In genomic region chr5:16727937-16728336, GRCh38 we compare ENCODE assay signal across 10 cellular contexts.
DNase-seq lines count a peak whose midpoint lies in the region; ATAC-seq and TF ChIP-seq lines count a peak whose summit lies in the region.
"Had no signal": no experiment of that assay in that cellular context is flagged by ENCODE, and none has a peak within 500 bp of the region (broad histone marks: within the 10 kb centered on the region; RNA-seq: fewer than 3 reads in every experiment).

No MANE protein-coding gene starts in this region.

- H3K36me3 ChIP-seq in psoas muscle (ENCODE audit: insufficient read depth in 1 of 2, low read depth in 1 of 2) = no peaks in the 10 kb centered on the region

- ATAC-seq in GM21723 (IDR thresholded peaks at IDR 0.05; ENCODE audit: unreplicated experiment) (peak; percentile 54), psoas muscle (peak in 3 of 4 donors; percentile 40 to 82 (median 67)), GM21381 (IDR thresholded peaks at IDR 0.05; ENCODE audit: unreplicated experiment) (no peak), natural killer cell (no peak)

- H3K36me3 Mint-ChIP-seq in natural killer cell = no peaks in the 10 kb centered on the region

- no peaks in the 10 kb centered on the region for H3K27me3 ChIP-seq in psoas muscle (ENCODE audit: insufficient read depth in 3 of 3, low read length in 2 of 3)
- H3K27me3 ChIP-seq: brain microvascular endothelial cell had no signal

- no peak overlapping the region for H3K4me3 Mint-ChIP-seq in natural killer cell

- no peak overlapping the region for H3K27ac Mint-ChIP-seq in natural killer cell

- no peaks in the 10 kb centered on the region for H3K9me3 ChIP-seq in psoas muscle

- no peak for TF ChIP-seq CTCF in fibroblast of villous mesenchyme (IDR thresholded peaks at IDR 0.05; ENCODE audit: insufficient read depth, low read depth, low read length)
- TF ChIP-seq CTCF in psoas muscle (IDR thresholded peaks at IDR 0.05) = no peak
- TF ChIP-seq CTCF in natural killer cell (IDR thresholded peaks at IDR 0.05) = no peak

- H3K27ac ChIP-seq in psoas muscle = no peak overlapping the region
- H3K27ac ChIP-seq: brain microvascular endothelial cell had no signal

- DNase-seq in NCI-H345 treated with DMSO at 0.1 percent for 48 hours (lab: John Stamatoyannopoulos, UW; ENCODE audit: unreplicated experiment) (peak; percentile 24), fibroblast of villous mesenchyme (ENCODE audit: low read depth) (peak; percentile 52), psoas muscle (no peak), natural killer cell (no peak), middle frontal gyrus (ENCODE audit: extremely low spot score, low spot score) (no peak), GOT3 (lab: John Stamatoyannopoulos, UW) (no peak)
- DNase-seq: activated CD4-positive, CD25-positive, alpha-beta regulatory T cell treated with anti-CD3 and anti-CD28 coated beads, Interleukin-2, amount 50 U/mL, for 72 hours; brain microvascular endothelial cell had no signal

- peaks cover 14% of the 10 kb centered on the region for H3K4me1 ChIP-seq in psoas muscle

- no peaks in the 10 kb centered on the region for H3K27me3 Mint-ChIP-seq in natural killer cell (ENCODE audit: low read depth in 2 of 2)

- WGBS in psoas muscle, 3 donors = 6 to 7% (median 6%) methylated on average over 9 of the region's 9 CpGs

- peaks cover 3 to 5% of the 10 kb centered on the region in 2 donors for H3K9me3 Mint-ChIP-seq in natural killer cell

- intact Hi-C loops in psoas muscle (cut with DNase I) = no loop called here
- intact Hi-C loops in natural killer cell (cut with micrococcal nuclease) = no loop called here

- peaks cover 5 to 9% of the 10 kb centered on the region in 2 donors for H3K4me1 Mint-ChIP-seq in natural killer cell

- H3K4me3 ChIP-seq in fibroblast of villous mesenchyme (ENCODE audit: low read depth, low read length) = no peak overlapping the region
- no peak overlapping the region for H3K4me3 ChIP-seq in psoas muscle

Comparison
In these comparisons a context has a peak if more than half of its experiments do, and no peak if none do; other contexts are left out.
1. ATAC-seq: peak in GM21723 (single experiment) and psoas muscle (3 of 4); none in GM21381 (single experiment) and natural killer cell (0 of 3).
2. DNase-seq: peak in NCI-H345 treated with DMSO at 0.1 percent for 48 hours (single experiment) and fibroblast of villous mesenchyme (single experiment); none in psoas muscle (0 of 2), natural killer cell (single experiment), middle frontal gyrus (single experiment) and GOT3 (single experiment).